Comparison of ENCODE assay signal across 1 cellular context in the genomic region with DNA sequence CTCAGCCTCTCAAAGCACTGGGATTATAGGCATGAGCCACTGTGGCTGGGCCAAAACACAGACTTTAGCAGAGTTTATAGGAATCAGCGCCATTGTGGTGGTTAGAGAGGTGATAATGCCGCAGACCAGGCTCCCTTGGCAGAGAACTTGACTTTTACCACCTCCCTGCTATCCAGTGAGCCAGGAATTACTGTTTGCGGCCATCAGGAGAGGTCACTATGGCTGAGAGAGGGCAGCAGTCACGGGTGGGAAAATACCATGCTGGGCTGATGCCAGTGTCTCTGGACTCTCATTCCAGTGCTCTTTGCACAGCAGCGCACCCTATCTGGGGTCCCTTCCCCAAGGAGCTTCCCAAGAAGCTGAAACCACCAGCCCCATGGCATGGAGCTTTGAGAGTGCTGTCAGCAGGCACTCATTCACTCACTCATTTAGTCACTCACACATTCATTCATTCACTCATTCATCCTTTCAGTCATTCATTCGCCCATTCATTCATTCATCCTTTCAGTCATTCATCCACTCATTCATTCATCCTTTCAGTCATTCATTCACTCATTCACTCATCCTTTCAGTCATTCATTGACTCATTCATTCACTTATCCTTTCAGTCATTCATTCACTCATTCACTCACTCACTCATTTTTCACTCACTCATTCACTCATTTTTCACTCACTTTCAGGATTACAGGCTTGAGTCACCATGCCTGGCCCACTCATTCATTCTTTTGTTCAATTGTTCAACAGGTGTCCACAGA.
A peak's percentile ranks its signal among the peaks of the same experiment; 100 is the strongest.
TF ChIP-seq lines count a peak whose summit lies in the region.

No MANE protein-coding gene starts in this region.

TF ChIP-seq in HEK293, 187 proteins besides CTCF, POLR2A, EP300 and RAD21 (continued from another document):
- TF ChIP-seq, protein P1, sequence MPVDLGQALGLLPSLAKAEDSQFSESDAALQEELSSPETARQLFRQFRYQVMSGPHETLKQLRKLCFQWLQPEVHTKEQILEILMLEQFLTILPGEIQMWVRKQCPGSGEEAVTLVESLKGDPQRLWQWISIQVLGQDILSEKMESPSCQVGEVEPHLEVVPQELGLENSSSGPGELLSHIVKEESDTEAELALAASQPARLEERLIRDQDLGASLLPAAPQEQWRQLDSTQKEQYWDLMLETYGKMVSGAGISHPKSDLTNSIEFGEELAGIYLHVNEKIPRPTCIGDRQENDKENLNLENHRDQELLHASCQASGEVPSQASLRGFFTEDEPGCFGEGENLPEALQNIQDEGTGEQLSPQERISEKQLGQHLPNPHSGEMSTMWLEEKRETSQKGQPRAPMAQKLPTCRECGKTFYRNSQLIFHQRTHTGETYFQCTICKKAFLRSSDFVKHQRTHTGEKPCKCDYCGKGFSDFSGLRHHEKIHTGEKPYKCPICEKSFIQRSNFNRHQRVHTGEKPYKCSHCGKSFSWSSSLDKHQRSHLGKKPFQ (tag by site-specific recombination; IDR thresholded peaks at IDR 0.05), result no peak
- no peak for TF ChIP-seq GLI2 (tag by site-specific recombination; IDR thresholded peaks at IDR 0.05; ENCODE audit: borderline replicate concordance, low read depth)
- TF ChIP-seq, protein P2, sequence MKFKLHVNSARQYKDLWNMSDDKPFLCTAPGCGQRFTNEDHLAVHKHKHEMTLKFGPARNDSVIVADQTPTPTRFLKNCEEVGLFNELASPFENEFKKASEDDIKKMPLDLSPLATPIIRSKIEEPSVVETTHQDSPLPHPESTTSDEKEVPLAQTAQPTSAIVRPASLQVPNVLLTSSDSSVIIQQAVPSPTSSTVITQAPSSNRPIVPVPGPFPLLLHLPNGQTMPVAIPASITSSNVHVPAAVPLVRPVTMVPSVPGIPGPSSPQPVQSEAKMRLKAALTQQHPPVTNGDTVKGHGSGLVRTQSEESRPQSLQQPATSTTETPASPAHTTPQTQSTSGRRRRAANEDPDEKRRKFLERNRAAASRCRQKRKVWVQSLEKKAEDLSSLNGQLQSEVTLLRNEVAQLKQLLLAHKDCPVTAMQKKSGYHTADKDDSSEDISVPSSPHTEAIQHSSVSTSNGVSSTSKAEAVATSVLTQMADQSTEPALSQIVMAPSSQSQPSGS (tag by site-specific recombination; IDR thresholded peaks at IDR 0.05; ENCODE audit: low read depth), result no peak
- no peak for TF ChIP-seq ZNF341 (tag by site-specific recombination; IDR thresholded peaks at IDR 0.05; ENCODE audit: low read depth)
- no peak for TF ChIP-seq ZNF211 (tag by site-specific recombination; IDR thresholded peaks at IDR 0.05; ENCODE audit: low read depth)
- TF ChIP-seq SCRT1 (tag by site-specific recombination; IDR thresholded peaks at IDR 0.05; ENCODE audit: borderline replicate concordance), result peak; percentile 95
- no peak for TF ChIP-seq ZNF544 (tag by site-specific recombination; IDR thresholded peaks at IDR 0.05)
- TF ChIP-seq ZNF350 (tag by site-specific recombination; IDR thresholded peaks at IDR 0.05), result no peak
- no peak for TF ChIP-seq ZNF560 (tag by site-specific recombination; IDR thresholded peaks at IDR 0.05; ENCODE audit: borderline replicate concordance)
- no peak for TF ChIP-seq ZNF404 (tag by site-specific recombination; IDR thresholded peaks at IDR 0.05)
- TF ChIP-seq, protein P3, sequence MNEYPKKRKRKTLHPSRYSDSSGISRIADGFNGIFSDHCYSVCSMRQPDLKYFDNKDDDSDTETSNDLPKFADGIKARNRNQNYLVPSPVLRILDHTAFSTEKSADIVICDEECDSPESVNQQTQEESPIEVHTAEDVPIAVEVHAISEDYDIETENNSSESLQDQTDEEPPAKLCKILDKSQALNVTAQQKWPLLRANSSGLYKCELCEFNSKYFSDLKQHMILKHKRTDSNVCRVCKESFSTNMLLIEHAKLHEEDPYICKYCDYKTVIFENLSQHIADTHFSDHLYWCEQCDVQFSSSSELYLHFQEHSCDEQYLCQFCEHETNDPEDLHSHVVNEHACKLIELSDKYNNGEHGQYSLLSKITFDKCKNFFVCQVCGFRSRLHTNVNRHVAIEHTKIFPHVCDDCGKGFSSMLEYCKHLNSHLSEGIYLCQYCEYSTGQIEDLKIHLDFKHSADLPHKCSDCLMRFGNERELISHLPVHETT (tag by site-specific recombination; IDR thresholded peaks at IDR 0.05), result no peak
- TF ChIP-seq GLIS2 (tag by site-specific recombination; IDR thresholded peaks at IDR 0.05), result no peak
- no peak for TF ChIP-seq ZNF768 (tag by site-specific recombination; IDR thresholded peaks at IDR 0.05)
- TF ChIP-seq ZNF19 (tag by site-specific recombination; IDR thresholded peaks at IDR 0.05; ENCODE audit: low read depth), result no peak
- peak; percentile 97 for TF ChIP-seq PRDM1 (tag by site-specific recombination; IDR thresholded peaks at IDR 0.05)
- no peak for TF ChIP-seq ZBTB48 (tag by site-specific recombination; IDR thresholded peaks at IDR 0.05)
- no peak for TF ChIP-seq ZNF214 (tag by site-specific recombination; IDR thresholded peaks at IDR 0.05; ENCODE audit: borderline replicate concordance)
- TF ChIP-seq, protein P4, sequence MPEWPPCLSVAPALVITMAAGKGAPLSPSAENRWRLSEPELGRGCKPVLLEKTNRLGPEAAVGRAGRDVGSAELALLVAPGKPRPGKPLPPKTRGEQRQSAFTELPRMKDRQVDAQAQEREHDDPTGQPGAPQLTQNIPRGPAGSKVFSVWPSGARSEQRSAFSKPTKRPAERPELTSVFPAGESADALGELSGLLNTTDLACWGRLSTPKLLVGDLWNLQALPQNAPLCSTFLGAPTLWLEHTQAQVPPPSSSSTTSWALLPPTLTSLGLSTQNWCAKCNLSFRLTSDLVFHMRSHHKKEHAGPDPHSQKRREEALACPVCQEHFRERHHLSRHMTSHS (tag by site-specific recombination; IDR thresholded peaks at IDR 0.05), result no peak
- TF ChIP-seq ZNF366 (tag by site-specific recombination; conservative IDR thresholded peaks at IDR 0.05), result peak; percentile 91
- no peak for TF ChIP-seq ZNF571 (tag by site-specific recombination; IDR thresholded peaks at IDR 0.05)
- TF ChIP-seq HOXD13 (CRISPR knock-in tag; IDR thresholded peaks at IDR 0.05; ENCODE audit: borderline replicate concordance), result no peak
- no peak for TF ChIP-seq OVOL3 (tag by site-specific recombination; IDR thresholded peaks at IDR 0.05)
- TF ChIP-seq, protein P5, sequence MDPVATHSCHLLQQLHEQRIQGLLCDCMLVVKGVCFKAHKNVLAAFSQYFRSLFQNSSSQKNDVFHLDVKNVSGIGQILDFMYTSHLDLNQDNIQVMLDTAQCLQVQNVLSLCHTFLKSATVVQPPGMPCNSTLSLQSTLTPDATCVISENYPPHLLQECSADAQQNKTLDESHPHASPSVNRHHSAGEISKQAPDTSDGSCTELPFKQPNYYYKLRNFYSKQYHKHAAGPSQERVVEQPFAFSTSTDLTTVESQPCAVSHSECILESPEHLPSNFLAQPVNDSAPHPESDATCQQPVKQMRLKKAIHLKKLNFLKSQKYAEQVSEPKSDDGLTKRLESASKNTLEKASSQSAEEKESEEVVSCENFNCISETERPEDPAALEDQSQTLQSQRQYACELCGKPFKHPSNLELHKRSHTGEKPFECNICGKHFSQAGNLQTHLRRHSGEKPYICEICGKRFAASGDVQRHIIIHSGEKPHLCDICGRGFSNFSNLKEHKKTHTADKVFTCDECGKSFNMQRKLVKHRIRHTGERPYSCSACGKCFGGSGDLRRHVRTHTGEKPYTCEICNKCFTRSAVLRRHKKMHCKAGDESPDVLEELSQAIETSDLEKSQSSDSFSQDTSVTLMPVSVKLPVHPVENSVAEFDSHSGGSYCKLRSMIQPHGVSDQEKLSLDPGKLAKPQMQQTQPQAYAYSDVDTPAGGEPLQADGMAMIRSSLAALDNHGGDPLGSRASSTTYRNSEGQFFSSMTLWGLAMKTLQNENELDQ (tag by site-specific recombination; IDR thresholded peaks at IDR 0.05; ENCODE audit: low read depth), result no peak
- TF ChIP-seq ZNF140 (tag by site-specific recombination; IDR thresholded peaks at IDR 0.05), result no peak
- TF ChIP-seq SCRT2 (tag by site-specific recombination; IDR thresholded peaks at IDR 0.05), result peak; percentile 95
- TF ChIP-seq ZNF600 (tag by site-specific recombination; IDR thresholded peaks at IDR 0.05), result no peak
- TF ChIP-seq ZNF558 (tag by site-specific recombination; IDR thresholded peaks at IDR 0.05), result no peak
- TF ChIP-seq ZNF239 (tag by site-specific recombination; IDR thresholded peaks at IDR 0.05), result no peak
- TF ChIP-seq GLIS1 (tag by site-specific recombination; IDR thresholded peaks at IDR 0.05), result no peak
- no peak for TF ChIP-seq ZNF792 (tag by site-specific recombination; IDR thresholded peaks at IDR 0.05)
- TF ChIP-seq, protein P6, sequence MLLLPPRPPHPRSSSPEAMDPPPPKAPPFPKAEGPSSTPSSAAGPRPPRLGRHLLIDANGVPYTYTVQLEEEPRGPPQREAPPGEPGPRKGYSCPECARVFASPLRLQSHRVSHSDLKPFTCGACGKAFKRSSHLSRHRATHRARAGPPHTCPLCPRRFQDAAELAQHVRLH (tag by site-specific recombination; IDR thresholded peaks at IDR 0.05), result peak; percentile 38; the same call in 1 of the 2 replicates
